28 cellular contexts compared by ENCODE assay signal in the genomic region with DNA sequence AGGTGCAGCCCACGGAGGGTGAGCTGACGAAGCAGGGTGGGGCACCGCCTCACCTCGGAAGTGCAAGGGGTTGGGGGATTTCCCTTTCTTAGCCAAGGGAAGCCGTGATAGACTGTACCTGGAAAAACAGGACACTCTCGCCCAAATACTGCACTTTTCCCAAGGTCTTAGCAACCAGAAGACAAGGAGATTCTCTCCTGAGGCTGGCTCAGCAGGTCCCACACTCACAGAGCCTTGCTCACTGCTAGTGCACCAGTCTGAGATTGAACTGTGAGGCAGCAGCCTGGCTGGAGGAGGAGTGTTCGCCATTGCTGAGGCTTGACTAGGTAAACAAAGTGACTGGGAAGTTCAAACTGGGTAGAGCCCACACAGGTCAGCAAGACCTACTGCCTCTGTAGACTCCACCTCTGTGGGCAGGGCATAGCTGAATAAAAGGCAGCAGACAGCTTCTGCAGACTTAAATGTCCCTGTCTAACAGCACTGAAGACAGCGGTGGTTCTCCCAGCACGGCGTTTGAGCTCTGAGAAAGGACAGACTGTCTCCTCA.
"Had no signal": no experiment of that assay in that cellular context is flagged by ENCODE, and none has a peak within 500 bp of the region (broad histone marks: within the 10 kb centered on the region; RNA-seq: fewer than 3 reads in every experiment).

No MANE protein-coding gene starts in this region.

- FAIRE-seq: pancreas had no signal

- H3K4me3 ChIP-seq: pancreas, prostate gland, skin epidermis, smooth muscle cell, spleen, suprapubic skin, testis, tibial artery, transverse colon, upper lobe of right lung, uterus had no signal

- DNase-seq: naive thymus-derived CD8-positive, alpha-beta T cell; nephron progenitor cell; nucleus accumbens; pancreas; right cardiac atrium; spleen; stimulated activated CD4-positive, alpha-beta T cell treated with anti-CD3 and anti-CD28 coated beads, Interleukin-12 subunit alpha, Interleukin-12 subunit beta, amount 100 ng/mL, for 4 hours; stimulated activated CD4-positive, alpha-beta T cell treated with anti-CD3 and anti-CD28 coated beads, Interleukin-1b, Interleukin-23, amount 100 ng/mL, for 48 hours; stimulated activated CD4-positive, alpha-beta T cell treated with anti-CD3 and anti-CD28 coated beads, Interleukin-4, amount 100 ng/mL, for 1 hour; stimulated activated CD4-positive, alpha-beta T cell treated with anti-CD3 and anti-CD28 coated beads, Interleukin-4, amount 100 ng/mL, for 4 hours; stimulated activated CD8-positive, alpha-beta memory T cell treated with anti-CD3 and anti-CD28 coated beads, Interleukin-4, amount 100 ng/mL, for 48 hours; stimulated activated naive CD4-positive, alpha-beta T cell; stimulated activated naive CD8-positive, alpha-beta T cell treated with anti-CD3 and anti-CD28 coated beads, Interleukin-15, amount 100 ng/mL, for 72 hours; stimulated activated naive CD8-positive, alpha-beta T cell treated with anti-CD3 and anti-CD28 coated beads, Interleukin-15, Interleukin-2, amounts not matched to agents 100 U/mL and 50 U/mL, for 24 hours; substantia nigra; testis; tibial artery; transverse colon; upper lobe of right lung; uterus had no signal

- H3K27ac ChIP-seq: neutrophil, pancreas, prostate gland, skin epidermis, spleen, suprapubic skin, testis, tibial artery, transverse colon, upper lobe of right lung, uterus had no signal

- H3K9me3 ChIP-seq: neutrophil, pancreas, prostate gland, spleen, suprapubic skin, testis, tibial artery, transverse colon, upper lobe of right lung, uterus had no signal

- H3K36me3 ChIP-seq: neutrophil, pancreas, prostate gland, spleen, suprapubic skin, tibial artery, transverse colon, upper lobe of right lung, uterus had no signal

- H3K4me2 ChIP-seq: smooth muscle cell had no signal

- ATAC-seq: naive thymus-derived CD8-positive, alpha-beta T cell; natural killer cell treated with Interleukin-12 subunit alpha and Interleukin-12 subunit beta and Interleukin-15 and Interleukin-18, amount 100 ng/mL, for 72 hours; pancreas; right cardiac atrium; sciatic nerve; stimulated activated memory B cell treated with anti-CD40 and anti-IgM and Interleukin-4, amounts not matched to agents 10 μg/mL and 1 μg/mL and 100 μg/mL, for 72 hours; stimulated activated naive CD8-positive, alpha-beta T cell treated with anti-CD3 and anti-CD28 coated beads, Interleukin-15, amount 100 ng/mL, for 72 hours; stimulated activated naive CD8-positive, alpha-beta T cell treated with anti-CD3 and anti-CD28 coated beads, Interleukin-15, Interleukin-2, amounts not matched to agents 100 U/mL and 50 U/mL, for 24 hours; upper lobe of right lung had no signal

- H3K27me3 ChIP-seq: neutrophil, pancreas, spleen, suprapubic skin, testis, tibial artery, transverse colon, upper lobe of right lung, uterus had no signal

- H3K4me1 ChIP-seq: pancreas, prostate gland, suprapubic skin, tibial artery, transverse colon, upper lobe of right lung, uterus had no signal
